In the genomic region with DNA sequence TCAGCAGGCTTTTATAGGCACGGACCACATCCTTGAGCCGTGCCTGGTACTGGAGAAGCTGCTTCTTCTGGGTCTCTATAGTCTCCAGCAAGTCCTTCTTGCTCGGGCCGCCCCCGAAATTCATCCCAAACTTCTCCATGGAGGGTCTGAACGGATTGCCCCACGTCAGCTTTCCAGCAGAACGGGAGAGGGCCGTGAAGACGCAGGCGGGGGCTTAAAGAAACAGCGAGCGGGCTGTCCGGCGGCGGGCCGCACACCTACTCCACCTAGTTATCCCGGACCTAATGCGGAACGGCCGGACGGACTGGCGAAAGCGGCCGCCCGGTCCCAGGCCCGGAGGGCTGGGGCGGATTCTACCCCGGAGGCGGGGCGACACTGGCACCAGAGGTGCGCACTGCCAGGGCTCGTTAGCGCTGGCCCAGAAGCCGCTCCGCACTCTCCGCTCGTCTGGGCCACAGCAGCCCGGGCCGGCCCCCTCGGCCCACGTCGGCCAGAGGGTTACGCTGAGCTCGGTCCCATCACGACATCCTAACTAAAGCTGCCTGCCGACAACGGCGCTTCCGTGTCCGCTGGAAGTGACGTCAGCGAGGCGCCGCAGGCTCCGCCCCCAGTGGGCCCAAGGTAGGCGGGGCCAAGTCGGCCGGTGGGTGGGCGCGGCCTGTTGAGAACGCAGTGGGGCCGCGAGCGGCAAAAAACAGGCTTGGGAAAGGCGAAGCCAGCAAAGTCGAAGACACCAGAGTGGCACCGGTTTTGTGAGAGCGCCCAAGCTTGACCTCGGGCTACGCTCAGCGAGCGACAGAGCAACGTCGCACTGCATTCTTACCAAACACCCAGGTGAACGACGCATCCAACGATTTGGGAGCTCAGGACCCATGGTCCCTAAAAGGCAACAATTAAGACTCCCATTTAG, we compare ENCODE assay signal across 8 cellular contexts. TPM values are rescaled to one million over a fixed set of nuclear protein-coding genes. Genes with fewer than 3 reads are reported as not detected.
A peak's percentile ranks its signal among the peaks of the same experiment; 100 is the strongest.
DNase-seq lines count a peak whose midpoint lies in the region; ATAC-seq and TF ChIP-seq lines count a peak whose summit lies in the region.

GCC1 (minus strand) TSS at position 553 of the 910 bp plus-strand sequence; CDS start at position 139, 414 bp downstream.

- peak within 1 kb of the TSS; percentile 67 for H3K4me2 ChIP-seq in mesenchymal stem cell (ENCODE audit: low read length, poor library complexity, severe bottlenecking)

- ATAC-seq in GM19463 (IDR thresholded peaks at IDR 0.05; ENCODE audit: unreplicated experiment): peak; percentile 71

- no peak for TF ChIP-seq CTCF in HL-60 (IDR thresholded peaks at IDR 0.05; ENCODE audit: insufficient read depth, low read length)

- peaks cover 52% of the 10 kb centered on the region for H3K4me1 ChIP-seq in effector memory CD4-positive, alpha-beta T cell (ENCODE audit: control insufficient read depth, insufficient read depth, low read length, poor library complexity, severe bottlenecking)
- H3K4me1 ChIP-seq in mesenchymal stem cell (ENCODE audit: control insufficient read depth, insufficient read depth, low read depth, low read length): peaks cover 38% of the 10 kb centered on the region

- no peak within 1 kb of the TSS for H2BK12ac ChIP-seq in mesenchymal stem cell (ENCODE audit: low read length in 2 of 2)

- peak within 1 kb of the TSS; percentile 89 for H4K91ac ChIP-seq in mesenchymal stem cell (ENCODE audit: low read length)

- no peak within 1 kb of the TSS for H2AK5ac ChIP-seq in mesenchymal stem cell (ENCODE audit: low read length, severe bottlenecking)

- H3K14ac ChIP-seq in mesenchymal stem cell (ENCODE audit: low read length in 2 of 2): peak within 1 kb of the TSS in 1 of 2 experiments; percentile 2

- H3K27ac ChIP-seq in HL-60 (replicated peaks) (peak within 1 kb of the TSS; percentile 71), mesenchymal stem cell (ENCODE audit: low read length, poor library complexity, severe bottlenecking) (no peak within 1 kb of the TSS)
- peak within 1 kb of the TSS; percentile 84 for H3K27ac ChIP-seq in effector memory CD4-positive, alpha-beta T cell (ENCODE audit: insufficient read depth, low read length, poor library complexity, severe bottlenecking)

- H2BK120ac ChIP-seq in mesenchymal stem cell (ENCODE audit: low read depth, low read length): no peak within 1 kb of the TSS

- H3K4me3 ChIP-seq in HL-60 (replicated peaks; ENCODE audit: insufficient read depth, low read length) (peak within 1 kb of the TSS; percentile 90), mesenchymal stem cell (ENCODE audit: insufficient read depth in 1 of 2, low read depth in 1 of 2, low read length in 2 of 2) (peak within 1 kb of the TSS; percentile 81 to 95)
- peak within 1 kb of the TSS; percentile 94 for H3K4me3 ChIP-seq in effector memory CD4-positive, alpha-beta T cell (ENCODE audit: insufficient read depth, low read depth, low read length, poor library complexity, severe bottlenecking)

- no peaks in the 10 kb centered on the region for H3K27me3 ChIP-seq in HL-60 (ENCODE audit: insufficient read depth, poor library complexity, severe bottlenecking)
- no peaks in the 10 kb centered on the region for H3K27me3 ChIP-seq in effector memory CD4-positive, alpha-beta T cell (replicated peaks; ENCODE audit: control insufficient read depth, insufficient read depth, low read length, poor library complexity, severe bottlenecking)
- no peaks in the 10 kb centered on the region for H3K27me3 ChIP-seq in mesenchymal stem cell (ENCODE audit: control insufficient read depth in 1 of 2, insufficient read depth in 1 of 2, low read length in 2 of 2)

- H2BK15ac ChIP-seq in mesenchymal stem cell (ENCODE audit: low read depth, poor library complexity, severe bottlenecking): peak within 1 kb of the TSS; percentile 99

- H4K8ac ChIP-seq in mesenchymal stem cell (ENCODE audit: low read length): peak within 1 kb of the TSS; percentile 90

- H3K9me3 ChIP-seq in effector memory CD4-positive, alpha-beta T cell (ENCODE audit: control insufficient read depth, low read length): no peaks in the 10 kb centered on the region
- H3K9me3 ChIP-seq in mesenchymal stem cell (ENCODE audit: control insufficient read depth, low read length): no peaks in the 10 kb centered on the region

- peak within 1 kb of the TSS; percentile 40 to 87 for H3K18ac ChIP-seq in mesenchymal stem cell (ENCODE audit: low read depth in 1 of 2, low read length in 2 of 2)

- H2BK5ac ChIP-seq in mesenchymal stem cell (ENCODE audit: low read depth, low read length, poor library complexity, severe bottlenecking): no peak within 1 kb of the TSS

- WGBS in mesenchymal stem cell: 4% methylated on average over 77 of the region's 78 CpGs

- peak within 1 kb of the TSS; percentile 95 for H3K9ac ChIP-seq in mesenchymal stem cell (ENCODE audit: low read length)

- H2AFZ ChIP-seq in mesenchymal stem cell (ENCODE audit: low read depth, low read length): peak within 1 kb of the TSS; percentile 87

- peak within 1 kb of the TSS in 1 of 2 experiments; percentile 21 for H3K4ac ChIP-seq in mesenchymal stem cell (ENCODE audit: low read depth in 1 of 2, low read length in 2 of 2)

- H3K23ac ChIP-seq in mesenchymal stem cell (ENCODE audit: low read length in 2 of 2): no peak within 1 kb of the TSS

- peaks cover 45% of the 10 kb centered on the region for H3K79me1 ChIP-seq in mesenchymal stem cell (replicated peaks; ENCODE audit: low read length, poor library complexity, severe bottlenecking)

- H3K36me3 ChIP-seq in effector memory CD4-positive, alpha-beta T cell (ENCODE audit: control insufficient read depth, insufficient read depth, low read length): peaks cover 23% of the 10 kb centered on the region
- H3K36me3 ChIP-seq in mesenchymal stem cell (ENCODE audit: control insufficient read depth in 1 of 2, insufficient read depth in 2 of 2, low read depth in 1 of 2, low read length in 2 of 2): peaks cover 18 to 42% of the 10 kb centered on the region in 2 experiments

- peak; percentile 51 for DNase-seq in CMK (ENCODE audit: low read depth)
- peak; percentile 69 to 87 for DNase-seq in HL-60 (ENCODE audit: low read depth in 1 of 2, low spot score in 1 of 2)
- DNase-seq in NK-92 treated with Interleukin-12 subunit alpha and Interleukin-12 subunit beta, amount 100 ng/mL, for 24 hours (lab: John Stamatoyannopoulos, UW): peak; percentile 80
- DNase-seq in activated CD8-positive, alpha-beta memory T cell treated with anti-CD3 and anti-CD28 coated beads for 4 hours (ENCODE audit: low read depth in 2 of 2): peak; percentile 79 to 89
- DNase-seq in effector memory CD4-positive, alpha-beta T cell: peak; percentile 88 to 90 (median 90)
- DNase-seq in mesenchymal stem cell: peak; percentile 91
- DNase-seq in stimulated activated CD8-positive, alpha-beta memory T cell treated with anti-CD3 and anti-CD28 coated beads, Interleukin-12 subunit alpha, Interleukin-12 subunit beta, amount 100 ng/mL, for 4 hours (ENCODE audit: low read depth): peak; percentile 88

RNA-seq across cellular contexts. Expression of gene GCC1, which starts in this region (rescaled TPM):
- polyA plus RNA-seq in mesenchymal stem cell (2013, experiment 1 of 2): 7.7 TPM
- polyA plus RNA-seq in mesenchymal stem cell (2013, experiment 2 of 2): 7.9 TPM
